In genomic region chr10:21496285-21497176, GRCh38 we compare ENCODE assay signal across 8 cellular contexts. TPM values are rescaled to one million over a fixed set of nuclear protein-coding genes. Genes with fewer than 3 reads are reported as not detected.
DNase-seq lines count a peak whose midpoint lies in the region; ATAC-seq and TF ChIP-seq lines count a peak whose summit lies in the region.

No MANE protein-coding gene starts in this region.

- H3K27me3 ChIP-seq in H7 (ENCODE audit: control insufficient read depth, insufficient read depth, low read length) (peaks cover 43% of the 10 kb centered on the region), Loucy (ENCODE audit: insufficient read depth, low read length, poor library complexity, severe bottlenecking) (no peaks in the 10 kb centered on the region), colonic mucosa (peaks cover 52% of the 10 kb centered on the region)

- H3K79me2 ChIP-seq in Loucy (ENCODE audit: insufficient read depth, low read length), result no peaks in the 10 kb centered on the region

- TF ChIP-seq CTCF in Loucy (conservative IDR thresholded peaks at IDR 0.05; ENCODE audit: low read length) (peak; percentile 46), WI38 (IDR thresholded peaks at IDR 0.05; ENCODE audit: low read depth, low read length) (0 out of 2 replicates have a peak, but pooled peaks have one; percentile 7), colonic mucosa (IDR thresholded peaks at IDR 0.05) (no peak)

- ATAC-seq in left lobe of liver, result peak; percentile 52

- H3K4me3 ChIP-seq in H7 (ENCODE audit: insufficient read depth, low read depth, low read length) (peak overlapping the region; percentile 82), Loucy (ENCODE audit: low read length, poor library complexity, severe bottlenecking) (peak overlapping the region; percentile 79), WI38 (ENCODE audit: low read depth, low read length) (peak overlapping the region; percentile 83), colonic mucosa (peak overlapping the region; percentile 68)

- peaks cover 6% of the 10 kb centered on the region; the same call in 1 of the 2 replicates for H3F3A ChIP-seq in Loucy (ENCODE audit: low read depth)

- H2AFZ ChIP-seq in Loucy (ENCODE audit: low read length), result peak overlapping the region; percentile 81

- no peaks in the 10 kb centered on the region for H3K9me2 ChIP-seq in Loucy (replicated peaks; ENCODE audit: low read depth, low read length)

- DNase-seq in DMS79 treated with DMSO at 0.1 percent for 48 hours (lab: John Stamatoyannopoulos, UW) (peak; percentile 5), DMS79 (lab: John Stamatoyannopoulos, UW) (no peak), H7 (peak; percentile 84), colonic mucosa (peak; percentile 47), left lobe of liver (ENCODE audit: low spot score) (peak; percentile 85)
- peak; percentile 48 to 52 for DNase-seq in stimulated activated CD4-positive, alpha-beta T cell treated with anti-CD3 and anti-CD28 coated beads, Interleukin-4, amount 100 ng/mL, for 4 hours

- peak overlapping the region; percentile 82 for H3K4me2 ChIP-seq in Loucy (ENCODE audit: low read depth, low read length, poor library complexity, severe bottlenecking)

- no peak overlapping the region for H3K27ac ChIP-seq in colonic mucosa

- H3K9me3 ChIP-seq in Loucy (ENCODE audit: insufficient read depth, low read depth, low read length), result no peaks in the 10 kb centered on the region
- no peaks in the 10 kb centered on the region for H3K9me3 ChIP-seq in colonic mucosa

- H3K4me1 ChIP-seq in Loucy (ENCODE audit: insufficient read depth, low read length, poor library complexity, severe bottlenecking) (no peaks in the 10 kb centered on the region), colonic mucosa (peaks cover 6% of the 10 kb centered on the region)

- H4K20me1 ChIP-seq in Loucy (ENCODE audit: insufficient read depth, low read length, poor library complexity, severe bottlenecking), result no peaks in the 10 kb centered on the region

- H3K9ac ChIP-seq in Loucy (ENCODE audit: low read depth, low read length, poor library complexity, severe bottlenecking), result peak overlapping the region; percentile 89
- H3K9ac ChIP-seq in colonic mucosa (ENCODE audit: low read depth in 2 of 2, low read length in 2 of 2), result peak overlapping the region in 1 of 2 donors; percentile 26

- H3K36me3 ChIP-seq in H7 (replicated peaks; ENCODE audit: control insufficient read depth, insufficient read depth, low read length), result no peaks in the 10 kb centered on the region
- no peaks in the 10 kb centered on the region for H3K36me3 ChIP-seq in Loucy (ENCODE audit: insufficient read depth, low read length)
- H3K36me3 ChIP-seq in colonic mucosa, result no peaks in the 10 kb centered on the region

- intact Hi-C loops in colonic mucosa (cut with DNase I), result loop anchor here (5.0 to 10.0 kb wide), 4 partner anchors 222 to 1498 kb away; no protein-coding TSS in a partner anchor

RNA-seq across cellular contexts. Expression of gene SKIDA1, which starts 29.0 kb away (rescaled TPM):
- total RNA-seq in H7 (2014; rRNA removed; shearing (Covaris generic)), result 10.4 and 15.1 TPM in 2 replicates
- under 1 TPM; 0.10 to 0.45 TPM for total RNA-seq in colonic mucosa
- total RNA-seq in left lobe of liver, result 3.4 TPM

RNA-seq across cellular contexts. Expression of gene MLLT10, which starts 37.5 kb away (rescaled TPM):
- total RNA-seq in H7 (2014; rRNA removed; shearing (Covaris generic)), result 47.2 and 59.0 TPM in 2 replicates
- total RNA-seq in colonic mucosa (10 to 100 TPM; 17.8 to 25.1 TPM), left lobe of liver (19.5 TPM)
